Comparison of ENCODE assay signal across 10 cellular contexts in the genomic region with DNA sequence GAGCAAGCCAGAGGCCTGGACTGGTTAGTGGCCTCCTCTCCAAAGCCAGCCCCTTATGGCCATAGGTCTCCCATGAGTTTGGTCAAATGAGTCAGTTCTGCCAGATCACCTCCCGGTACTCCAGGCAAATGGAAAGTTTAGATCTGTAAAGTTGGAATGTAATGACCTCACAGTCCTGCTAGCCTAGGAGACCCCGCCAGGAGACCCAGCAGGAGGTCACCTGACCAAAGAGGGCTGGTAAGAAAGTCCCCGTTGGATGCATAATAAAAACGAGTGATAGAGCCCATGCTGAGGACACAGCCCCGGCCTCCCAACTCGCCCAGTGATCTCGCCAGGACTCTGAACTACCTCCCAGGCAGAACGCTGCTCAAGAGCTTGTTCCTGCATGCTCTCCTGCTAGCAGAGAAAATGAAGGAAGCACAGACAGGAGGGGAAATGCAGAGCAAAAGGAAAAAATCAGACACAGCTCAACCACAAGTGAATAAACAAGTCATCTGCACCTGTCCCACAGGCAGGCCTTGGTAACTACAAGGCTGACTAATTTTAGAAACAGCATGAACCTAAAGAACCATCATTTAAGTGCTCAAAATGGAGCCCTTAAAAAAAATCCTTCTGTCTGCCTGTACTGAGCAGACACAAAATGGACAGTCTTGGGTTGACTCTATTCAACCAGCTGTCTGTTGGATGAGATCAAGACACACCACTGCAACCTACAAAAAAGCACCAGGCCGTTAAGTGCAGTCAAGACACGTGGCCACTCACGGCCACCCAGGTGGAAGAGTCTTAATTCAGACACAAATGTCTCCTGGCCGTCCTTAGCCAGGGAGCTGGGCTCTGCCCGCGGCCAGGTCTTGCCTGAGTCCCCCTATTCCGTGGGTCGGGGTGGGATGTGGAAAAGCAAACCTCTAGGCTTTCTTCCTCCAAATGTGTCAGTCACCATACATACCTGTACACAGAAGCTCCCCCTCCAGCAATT. TPM values are rescaled to one million over a fixed set of nuclear protein-coding genes. Genes with fewer than 3 reads are reported as not detected.
A peak's percentile ranks its signal among the peaks of the same experiment; 100 is the strongest.
DNase-seq lines count a peak whose midpoint lies in the region; ATAC-seq lines count a peak whose summit lies in the region.
"Had no signal": no experiment of that assay in that cellular context is flagged by ENCODE, and none has a peak within 500 bp of the region (broad histone marks: within the 10 kb centered on the region; RNA-seq: fewer than 3 reads in every experiment).

No MANE protein-coding gene starts in this region.

- ATAC-seq in CD4-positive, CD25-positive, alpha-beta regulatory T cell (ENCODE audit: low read depth in 2 of 2) = peak; percentile 73 to 79
- ATAC-seq in HG02981 (IDR thresholded peaks at IDR 0.05; ENCODE audit: unreplicated experiment) = peak; percentile 50
- ATAC-seq in memory B cell (ENCODE audit: low read depth) = peak; percentile 66
- ATAC-seq in HG03139 (IDR thresholded peaks at IDR 0.05; ENCODE audit: unreplicated experiment) = no peak

- H3K36me3 ChIP-seq in CD4-positive, CD25-positive, alpha-beta regulatory T cell (ENCODE audit: control insufficient read depth, insufficient read depth, low read length) = peaks cover 3% of the 10 kb centered on the region

- H3K4me1 Mint-ChIP-seq in CD4-positive, CD25-positive, alpha-beta regulatory T cell = peaks cover 13 to 63% (median 38%) of the 10 kb centered on the region in 4 donors
- H3K4me1 Mint-ChIP-seq in memory B cell = peaks cover 31% of the 10 kb centered on the region

- H3K9me3 ChIP-seq in CD4-positive, CD25-positive, alpha-beta regulatory T cell (ENCODE audit: control insufficient read depth in 2 of 2, low read length in 2 of 2) = no peaks in the 10 kb centered on the region

- H3K4me3 Mint-ChIP-seq in CD4-positive, CD25-positive, alpha-beta regulatory T cell = peak overlapping the region; percentile 42 to 85 (median 82)
- peak overlapping the region; percentile 75 for H3K4me3 Mint-ChIP-seq in memory B cell

- peaks cover 21% of the 10 kb centered on the region for H3K4me1 ChIP-seq in CD4-positive, CD25-positive, alpha-beta regulatory T cell (ENCODE audit: control insufficient read depth, insufficient read depth, low read length, poor library complexity, severe bottlenecking)

- no peaks in the 10 kb centered on the region for H3K27me3 ChIP-seq in CD4-positive, CD25-positive, alpha-beta regulatory T cell (ENCODE audit: control insufficient read depth, insufficient read depth, low read length)

- H3K27me3 Mint-ChIP-seq in CD4-positive, CD25-positive, alpha-beta regulatory T cell = no peaks in the 10 kb centered on the region
- H3K27me3 Mint-ChIP-seq in memory B cell = no peaks in the 10 kb centered on the region

- intact Hi-C loops in head of caudate nucleus (cut with DNase I) = no loop called here

- peak overlapping the region; percentile 38 for H3K27ac ChIP-seq in CD4-positive, CD25-positive, alpha-beta regulatory T cell (ENCODE audit: insufficient read depth, low read length, poor library complexity, severe bottlenecking)
- H3K27ac ChIP-seq in angular gyrus (ENCODE audit: low read depth, low read length) = peak overlapping the region; percentile 15
- H3K27ac ChIP-seq: SK-N-MC had no signal

- peak overlapping the region; percentile 59 for H3K4me3 ChIP-seq in CD4-positive, CD25-positive, alpha-beta regulatory T cell (ENCODE audit: low read depth, low read length)
- H3K4me3 ChIP-seq: lung, SK-N-MC had no signal

- peak in 2 of 3 donors; percentile 47 to 71 for DNase-seq in CD4-positive, CD25-positive, alpha-beta regulatory T cell
- DNase-seq in memory B cell (ENCODE audit: low spot score in 2 of 2) (no peak), head of caudate nucleus (no peak), ACHN (no peak), retina (no peak)

- peaks cover 17% of the 10 kb centered on the region for H3K36me3 Mint-ChIP-seq in CD4-positive, CD25-positive, alpha-beta regulatory T cell
- peaks cover 10% of the 10 kb centered on the region for H3K36me3 Mint-ChIP-seq in memory B cell

- peak overlapping the region; percentile 83 to 96 (median 95) for H3K27ac Mint-ChIP-seq in CD4-positive, CD25-positive, alpha-beta regulatory T cell
- H3K27ac Mint-ChIP-seq in memory B cell = peak overlapping the region; percentile 80

- in situ Hi-C loops in ACHN (cut with HindIII; ENCODE audit: low pct_ligation_motif_present, low pct_unique_long_range_greater_than_20kb, low sequenced_read_pairs) = no loop called here

- no peaks in the 10 kb centered on the region for H3K9me3 Mint-ChIP-seq in CD4-positive, CD25-positive, alpha-beta regulatory T cell
- peaks cover 1% of the 10 kb centered on the region for H3K9me3 Mint-ChIP-seq in memory B cell

RNA-seq across cellular contexts. Expression of gene CDIP1, which starts 9.2 kb away (rescaled TPM):
- 29.8 TPM for total RNA-seq in CD4-positive, CD25-positive, alpha-beta regulatory T cell
- 10 to 100 TPM; 16.4 to 29.6 (median 20.8) TPM for polyA plus RNA-seq in CD4-positive, CD25-positive, alpha-beta regulatory T cell

RNA-seq across cellular contexts. Expression of gene C16orf96, which starts 26.8 kb away (rescaled TPM):
- total RNA-seq in CD4-positive, CD25-positive, alpha-beta regulatory T cell = 0.17 TPM
- not detected for polyA plus RNA-seq in CD4-positive, CD25-positive, alpha-beta regulatory T cell

RNA-seq across cellular contexts. Expression of gene HMOX2, which starts 53.2 kb away (rescaled TPM):
- 41.2 TPM for total RNA-seq in CD4-positive, CD25-positive, alpha-beta regulatory T cell
- 100 to 1,000 TPM; 104 to 145 (median 126) TPM for polyA plus RNA-seq in CD4-positive, CD25-positive, alpha-beta regulatory T cell

RNA-seq across cellular contexts. Expression of gene NMRAL1, which starts 54.9 kb away (rescaled TPM):
- 40.7 TPM for total RNA-seq in CD4-positive, CD25-positive, alpha-beta regulatory T cell
- 10 to 100 TPM; 45.6 to 61.7 (median 51.6) TPM for polyA plus RNA-seq in CD4-positive, CD25-positive, alpha-beta regulatory T cell

Comparison
In these comparisons a context has a peak if more than half of its experiments do, and no peak if none do; other contexts are left out.
1. DNase-seq: peak in CD4-positive, CD25-positive, alpha-beta regulatory T cell (2 of 3); none in memory B cell (0 of 2), head of caudate nucleus (0 of 42), ACHN (single experiment) and retina (single experiment).